Comparison of ENCODE assay signal across 13 cellular contexts in genomic region chr12:6063379-6063735, GRCh38.
DNase-seq lines count a peak whose midpoint lies in the region; ATAC-seq and TF ChIP-seq lines count a peak whose summit lies in the region.
"Had no signal": no experiment of that assay in that cellular context is flagged by ENCODE, and none has a peak within 500 bp of the region (broad histone marks: within the 10 kb centered on the region; RNA-seq: fewer than 3 reads in every experiment).

No MANE protein-coding gene starts in this region.

- H3K9me3 ChIP-seq in HCT116 (ENCODE audit: control insufficient read depth in 1 of 2, insufficient read depth in 1 of 2, low read depth in 1 of 2, low read length in 2 of 2): no peaks in the 10 kb centered on the region
- H3K9me3 ChIP-seq: gastrocnemius medialis, Peyer's patch, thoracic aorta had no signal

- H3K27me3 ChIP-seq in HCT116 (ENCODE audit: insufficient read depth, low read length): no peaks in the 10 kb centered on the region
- no peaks in the 10 kb centered on the region for H3K27me3 ChIP-seq in layer of hippocampus (ENCODE audit: control insufficient read depth, insufficient read depth, low read length)
- H3K27me3 ChIP-seq: gastrocnemius medialis, Peyer's patch had no signal

- H3K4me3 ChIP-seq in HCT116 (replicated peaks in 1 of 2; ENCODE audit: low read depth in 1 of 2, low read length in 2 of 2): no peak overlapping the region
- H3K4me3 ChIP-seq: gastrocnemius medialis, Peyer's patch, thoracic aorta had no signal

- ATAC-seq in HCT116 (no peak), GM18511 (IDR thresholded peaks at IDR 0.05; ENCODE audit: unreplicated experiment) (no peak), GM21367 (IDR thresholded peaks at IDR 0.05; ENCODE audit: unreplicated experiment) (no peak)

- no peak for TF ChIP-seq RAD21 in HCT116 (IDR thresholded peaks at IDR 0.05; ENCODE audit: low read depth)

- peaks cover 0 to 24% of the 10 kb centered on the region in 2 experiments; a peak in 3 of 4 replicates for H3K4me1 ChIP-seq in HCT116 (ENCODE audit: control insufficient read depth in 1 of 2, insufficient read depth in 2 of 2, low read length in 2 of 2)
- H3K4me1 ChIP-seq: gastrocnemius medialis, Peyer's patch had no signal

- DNase-seq in HCT116 (ENCODE audit: low read depth, low spot score): no peak
- peak; percentile 43 for DNase-seq in T1000 (lab: John Stamatoyannopoulos, UW)
- no peak for DNase-seq in iPS-NIHi7 (ENCODE audit: extremely low spot score)
- no peak for DNase-seq in NCI-H748 (lab: John Stamatoyannopoulos, UW; ENCODE audit: unreplicated experiment)
- DNase-seq: NCI-H1436 had no signal

- H3K36me3 ChIP-seq in HCT116 (ENCODE audit: control insufficient read depth in 1 of 2, insufficient read depth in 2 of 2, low read length in 2 of 2): no peaks in the 10 kb centered on the region
- H3K36me3 ChIP-seq: gastrocnemius medialis, Peyer's patch, thoracic aorta had no signal

- H3K9ac ChIP-seq in HCT116 (ENCODE audit: low read length): no peak overlapping the region
- H3K9ac ChIP-seq: parathyroid adenoma had no signal

- RAD21 ChIA-PET in HCT116 (lab: Charles Lee; ENCODE audit: low non-redundant PET in 1 of 2, low total read pairs in 2 of 2, uncharacterized antibody in 2 of 2, unreplicated experiment in 2 of 2): no interaction called here

- no peaks in the 10 kb centered on the region for H3K79me2 ChIP-seq in HCT116 (ENCODE audit: insufficient read depth, low read length)
- H3K79me2 ChIP-seq: parathyroid adenoma had no signal

- no TSS peak for BruUV-seq in HCT116 (replicated peaks; lab: Mats Ljungman, UMichigan)

- CTCF ChIA-PET in HCT116 (lab: Charles Lee): interaction anchor here (1.0 to 5.4 kb wide), 2 partner anchors 217 to 222 kb away, joined by 3 to 62 read pairs; no protein-coding TSS in a partner anchor

- peak; percentile 54 for TF ChIP-seq CTCF in 22Rv1 (IDR thresholded peaks at IDR 0.05)
- TF ChIP-seq CTCF in HCT116 (IDR thresholded peaks at IDR 0.05 in 2 of 3, conservative IDR thresholded peaks at IDR 0.05 in 1 of 3; ENCODE audit: borderline replicate concordance in 1 of 3, insufficient read depth in 1 of 3, low read depth in 2 of 3, low read length in 2 of 3): peak in 1 of 3 experiments; percentile 3; a peak in 1 of 6 replicates

- TF ChIP-seq POLR2A in HCT116 (IDR thresholded peaks at IDR 0.05; ENCODE audit: borderline replicate concordance, extremely low read depth, insufficient read depth, insufficient read length): no peak

- H2AFZ ChIP-seq in HCT116 (ENCODE audit: low read depth, low read length, poor library complexity, severe bottlenecking): peak overlapping the region; percentile 50
- H2AFZ ChIP-seq: parathyroid adenoma had no signal

- intact Hi-C loops in HCT116 (cut with micrococcal nuclease): loop anchor here (1.0 to 2.0 kb wide), 2 partner anchors 222 to 401 kb away; no protein-coding TSS in a partner anchor

- POLR2A ChIA-PET in HCT116 (lab: Charles Lee): no interaction called here

- H3K4me2 ChIP-seq in HCT116 (ENCODE audit: low read length): peak overlapping the region; percentile 3; the same call in 1 of the 2 replicates

- H3K9me2 ChIP-seq in HCT116 (ENCODE audit: insufficient read depth): no peaks in the 10 kb centered on the region

- H4K20me1 ChIP-seq in HCT116 (ENCODE audit: insufficient read depth): no peaks in the 10 kb centered on the region

- H3K27ac ChIP-seq in 22Rv1 (no peak overlapping the region), HCT116 (ENCODE audit: low read depth, low read length) (no peak overlapping the region), layer of hippocampus (ENCODE audit: low read depth, low read length) (peak overlapping the region; percentile 59)
- H3K27ac ChIP-seq: gastrocnemius medialis, parathyroid adenoma, Peyer's patch, thoracic aorta had no signal

TF ChIP-seq in HCT116, 20 proteins besides CTCF, POLR2A, EP300 and RAD21:
- TF ChIP-seq ELF1 (IDR thresholded peaks at IDR 0.05; ENCODE audit: borderline replicate concordance, low read depth) (no peak), JUND (IDR thresholded peaks at IDR 0.05) (no peak), TCF7L2 (IDR thresholded peaks at IDR 0.05; ENCODE audit: borderline replicate concordance, extremely low read depth, insufficient read depth, insufficient read length) (no peak), SRF (IDR thresholded peaks at IDR 0.05; ENCODE audit: low read depth) (no peak), ZNF274 (IDR thresholded peaks at IDR 0.05; ENCODE audit: low read depth, low read length) (no peak), REST (IDR thresholded peaks at IDR 0.05; ENCODE audit: low read depth) (no peak), ZBTB33 (IDR thresholded peaks at IDR 0.05; ENCODE audit: extremely low read depth, insufficient replicate concordance, low read length) (no peak), ATF3 (IDR thresholded peaks at IDR 0.05) (no peak), ZFX (IDR thresholded peaks at IDR 0.05) (no peak), SP1 (IDR thresholded peaks at IDR 0.05; ENCODE audit: low read depth) (no peak), CEBPB (IDR thresholded peaks at IDR 0.05; ENCODE audit: low read depth) (no peak), FOSL1 (IDR thresholded peaks at IDR 0.05; ENCODE audit: low read depth) (no peak), CBX3 (IDR thresholded peaks at IDR 0.05; ENCODE audit: low read depth) (no peak), YY1 (IDR thresholded peaks at IDR 0.05; ENCODE audit: extremely low read depth, insufficient replicate concordance, low read depth, low read length) (no peak), MAX (IDR thresholded peaks at IDR 0.05) (no peak), EZH2phosphoT487 (IDR thresholded peaks at IDR 0.05; ENCODE audit: borderline replicate concordance) (no peak), EZH2 (IDR thresholded peaks at IDR 0.05) (no peak), SIN3A (IDR thresholded peaks at IDR 0.05; ENCODE audit: low read depth) (no peak), POLR2AphosphoS5 (IDR thresholded peaks at IDR 0.05; ENCODE audit: low read depth, low read length) (no peak)
